In genomic region chr1:241532864-241533263, GRCh38 we compare ENCODE assay signal across 11 cellular contexts. TPM values are rescaled to one million over a fixed set of nuclear protein-coding genes. Genes with fewer than 3 reads are reported as not detected.
A peak's percentile ranks its signal among the peaks of the same experiment; 100 is the strongest.
DNase-seq lines count a peak whose midpoint lies in the region; ATAC-seq and TF ChIP-seq lines count a peak whose summit lies in the region.
"Had no signal": no experiment of that assay in that cellular context is flagged by ENCODE, and none has a peak within 500 bp of the region (broad histone marks: within the 10 kb centered on the region; RNA-seq: fewer than 3 reads in every experiment).

No MANE protein-coding gene starts in this region.

- TF ChIP-seq POLR2A in esophagus squamous epithelium (IDR thresholded peaks at IDR 0.05): no peak

- POLR2A ChIA-PET in Caco-2 (lab: Charles Lee): no interaction called here

- peak overlapping the region; percentile 70 for H3K4me3 Mint-ChIP-seq in dendritic cell treated with granulocyte-macrophage colony-stimulating factor and Interleukin-4, amounts not matched to agents 40 ng/mL and 50 ng/mL, for 4 days
- no peak overlapping the region for H3K4me3 Mint-ChIP-seq in Caco-2 (ENCODE audit: unreplicated experiment)
- H3K4me3 Mint-ChIP-seq: nephron progenitor cell had no signal

- WGBS in esophagus squamous epithelium, 2 donors: 80 to 81% methylated on average over 7 of the region's 7 CpGs

- peak overlapping the region; percentile 99 for H3K27ac Mint-ChIP-seq in dendritic cell treated with granulocyte-macrophage colony-stimulating factor and Interleukin-4, amounts not matched to agents 40 ng/mL and 50 ng/mL, for 4 days
- no peak overlapping the region for H3K27ac Mint-ChIP-seq in Caco-2 (ENCODE audit: unreplicated experiment)
- H3K27ac Mint-ChIP-seq: activated CD4-positive, alpha-beta T cell treated with anti-CD3 and anti-CD28 coated beads, Interleukin-2, amount 10 ng/mL, durations not matched to agents 24 days and 14 days; nephron progenitor cell had no signal

- intact Hi-C loops in dendritic cell treated with granulocyte-macrophage colony-stimulating factor and Interleukin-4, amounts not matched to agents 40 ng/mL and 50 ng/mL, for 4 days (cut with micrococcal nuclease): loop anchor here (1.0 to 5.0 kb wide), 2 partner anchors 19 to 79 kb away; no protein-coding TSS in a partner anchor
- intact Hi-C loops in Right ventricle myocardium superior (cut with DNase I) (no loop called here), Caco-2 (cut with micrococcal nuclease; ENCODE audit: unreplicated experiment) (no loop called here), esophagus squamous epithelium (cut with DNase I) (loop anchor here (10.0 kb wide), 2 partner anchors 72 to 302 kb away; no protein-coding TSS in a partner anchor)

- H3K27me3 ChIP-seq in Caco-2 (replicated peaks; ENCODE audit: control insufficient read depth, insufficient read depth, low read length) (no peaks in the 10 kb centered on the region), esophagus squamous epithelium (peaks cover 0 to 6% (median 0%) of the 10 kb centered on the region in 4 donors)

- H3K9me3 ChIP-seq in Caco-2: no peaks in the 10 kb centered on the region
- H3K9me3 ChIP-seq in esophagus squamous epithelium: no peaks in the 10 kb centered on the region

- peak overlapping the region in 1 of 4 donors; percentile 7 for H3K27ac ChIP-seq in esophagus squamous epithelium

- peaks cover 12% of the 10 kb centered on the region for H3K9me3 Mint-ChIP-seq in dendritic cell treated with granulocyte-macrophage colony-stimulating factor and Interleukin-4, amounts not matched to agents 40 ng/mL and 50 ng/mL, for 4 days
- H3K9me3 Mint-ChIP-seq in Caco-2 (ENCODE audit: unreplicated experiment): no peaks in the 10 kb centered on the region
- H3K9me3 Mint-ChIP-seq: activated CD4-positive, alpha-beta T cell treated with anti-CD3 and anti-CD28 coated beads, Interleukin-2, amount 10 ng/mL, durations not matched to agents 24 days and 14 days; nephron progenitor cell had no signal

- H3K36me3 ChIP-seq in Caco-2 (ENCODE audit: control insufficient read depth, insufficient read depth, low read length): no peaks in the 10 kb centered on the region
- H3K36me3 ChIP-seq in esophagus squamous epithelium: no peaks in the 10 kb centered on the region

- DNase-seq in CD1c-positive myeloid dendritic cell (ENCODE audit: extremely low spot score) (peak; percentile 47), Right ventricle myocardium superior (no peak), Caco-2 (no peak), NCI-H1694 treated with DMSO at 0.1 percent for 48 hours (lab: John Stamatoyannopoulos, UW) (no peak), esophagus squamous epithelium (lab: John Stamatoyannopoulos, UW) (no peak)
- DNase-seq: activated CD4-positive, alpha-beta T cell treated with anti-CD3 and anti-CD28 coated beads, Interleukin-2, amount 10 ng/mL, durations not matched to agents 24 days and 14 days; effector CD4-positive, alpha-beta T cell; nephron progenitor cell had no signal

- no peak for TF ChIP-seq CTCF in Caco-2 (IDR thresholded peaks at IDR 0.05; ENCODE audit: insufficient read depth in 1 of 2, low read depth in 1 of 2, low read length in 1 of 2, severe bottlenecking in 1 of 2, unreplicated experiment in 1 of 2)
- TF ChIP-seq CTCF in esophagus squamous epithelium (IDR thresholded peaks at IDR 0.05): no peak

- ATAC-seq in GM19328 (IDR thresholded peaks at IDR 0.05; ENCODE audit: unreplicated experiment): peak; percentile 60
- peak; percentile 38 for ATAC-seq in HG03060 (IDR thresholded peaks at IDR 0.05; ENCODE audit: low read depth, unreplicated experiment)
- no peak for ATAC-seq in Right ventricle myocardium superior (ENCODE audit: poor library complexity)

- H3K4me3 ChIP-seq in Caco-2 (ENCODE audit: low read depth, low read length) (no peak overlapping the region), esophagus squamous epithelium (no peak overlapping the region)

- H3K4me1 Mint-ChIP-seq in dendritic cell treated with granulocyte-macrophage colony-stimulating factor and Interleukin-4, amounts not matched to agents 40 ng/mL and 50 ng/mL, for 4 days (ENCODE audit: low read depth): peaks cover 49% of the 10 kb centered on the region
- peaks cover 13% of the 10 kb centered on the region for H3K4me1 Mint-ChIP-seq in Caco-2 (ENCODE audit: low read depth, unreplicated experiment)

- peaks cover 31% of the 10 kb centered on the region for H3K36me3 Mint-ChIP-seq in dendritic cell treated with granulocyte-macrophage colony-stimulating factor and Interleukin-4, amounts not matched to agents 40 ng/mL and 50 ng/mL, for 4 days (ENCODE audit: low read depth)
- H3K36me3 Mint-ChIP-seq in Caco-2 (ENCODE audit: insufficient read depth, unreplicated experiment): peaks cover 6% of the 10 kb centered on the region

- no peaks in the 10 kb centered on the region for H3K27me3 Mint-ChIP-seq in dendritic cell treated with granulocyte-macrophage colony-stimulating factor and Interleukin-4, amounts not matched to agents 40 ng/mL and 50 ng/mL, for 4 days
- peaks cover 13% of the 10 kb centered on the region for H3K27me3 Mint-ChIP-seq in Caco-2 (ENCODE audit: insufficient read depth, unreplicated experiment)

- no TSS peak for BruUV-seq in Caco-2 (replicated peaks; lab: Mats Ljungman, UMichigan)

- CTCF ChIA-PET in Caco-2 (lab: Charles Lee): no interaction called here

- H3K4me1 ChIP-seq in Caco-2 (no peaks in the 10 kb centered on the region), esophagus squamous epithelium (peaks cover 0 to 4% (median 0%) of the 10 kb centered on the region in 3 donors)

RNA-seq across cellular contexts. Expression of gene KMO, which starts 0.7 kb away (rescaled TPM):
- total RNA-seq in Right ventricle myocardium superior: 0.56 TPM
- total RNA-seq in Caco-2 (2022): not detected in 2 replicates
- under 1 TPM; 0.04 to 0.19 (median 0.07) TPM for total RNA-seq in esophagus squamous epithelium
- total RNA-seq: activated CD4-positive, alpha-beta T cell treated with anti-CD3 and anti-CD28 coated beads, Interleukin-2, amount 10 ng/mL, durations not matched to agents 24 days and 14 days had no signal

RNA-seq across cellular contexts. Expression of gene FH, which starts 13.3 kb away (rescaled TPM):
- total RNA-seq in Right ventricle myocardium superior (234 TPM), Caco-2 (2022) (105 and 108 TPM in 2 replicates), esophagus squamous epithelium (100 to 1,000 TPM in 1 of 4 donors, 10 to 100 TPM in 3; 44.6 to 101 (median 70.0) TPM)

Comparison
In these comparisons a context has a peak if more than half of its experiments do, and no peak if none do; other contexts are left out.
1. intact Hi-C loops: an anchor here in dendritic cell treated with granulocyte-macrophage colony-stimulating factor and Interleukin-4, amounts not matched to agents 40 ng/mL and 50 ng/mL, for 4 days (1.0 to 5.0 kb wide) and esophagus squamous epithelium (10.0 kb wide); none called in Right ventricle myocardium superior and Caco-2.